In genomic region chr6:69887026-69887425, GRCh38 we compare ENCODE assay signal across 15 cellular contexts. TPM values are rescaled to one million over a fixed set of nuclear protein-coding genes. Genes with fewer than 3 reads are reported as not detected.
DNase-seq lines count a peak whose midpoint lies in the region; ATAC-seq, FAIRE-seq and TF ChIP-seq lines count a peak whose summit lies in the region.
"Had no signal": no experiment of that assay in that cellular context is flagged by ENCODE, and none has a peak within 500 bp of the region (broad histone marks: within the 10 kb centered on the region; RNA-seq: fewer than 3 reads in every experiment).

No MANE protein-coding gene starts in this region.

- CTCF ChIA-PET in GM12878 (lab: Yijun Ruan, JAX) = interaction anchor here (1.3 to 2.3 kb wide), 3 partner anchors 11 to 90 kb away, joined by 3 to 7 read pairs (median 3); partner anchors contain the start of gene COL19A1

- 0 out of 4 replicates have a peak, but pooled peaks have one; percentile 8 to 13 for TF ChIP-seq EP300 in GM12878 (IDR thresholded peaks at IDR 0.05; ENCODE audit: borderline replicate concordance in 1 of 2, control insufficient read depth in 1 of 2, low read depth in 2 of 2, low read length in 2 of 2)

- H3K27me3 ChIP-seq in GM12878 (replicated peaks in 1 of 2; ENCODE audit: control insufficient read depth in 2 of 2, insufficient read depth in 2 of 2, low read length in 1 of 2) = no peaks in the 10 kb centered on the region
- H3K27me3 ChIP-seq in left ventricle myocardium inferior (ENCODE audit: low read depth) = no peaks in the 10 kb centered on the region
- H3K27me3 ChIP-seq in ascending aorta = no peaks in the 10 kb centered on the region
- H3K27me3 ChIP-seq: stomach had no signal

- RAD21 ChIA-PET in GM12878 (lab: Charles Lee; ENCODE audit: unreplicated experiment) = interaction anchor here (0.9 to 2.1 kb wide), 3 partner anchors 8 to 20 kb away, joined by 3 to 7 read pairs (median 4); no protein-coding TSS in a partner anchor

- H3K9me3 ChIP-seq in GM12878 (replicated peaks; ENCODE audit: control insufficient read depth, insufficient read depth, low read length) = peaks cover 13% of the 10 kb centered on the region
- peaks cover 6% of the 10 kb centered on the region for H3K9me3 ChIP-seq in left ventricle myocardium inferior (replicated peaks)
- H3K9me3 ChIP-seq in ascending aorta = no peaks in the 10 kb centered on the region
- H3K9me3 ChIP-seq: stomach had no signal

- ATAC-seq in GM18907 (IDR thresholded peaks at IDR 0.05; ENCODE audit: unreplicated experiment) = peak; percentile 65
- peak; percentile 59 for ATAC-seq in HG02981 (IDR thresholded peaks at IDR 0.05; ENCODE audit: unreplicated experiment)
- ATAC-seq in GM12878 = peak; percentile 85

- no peak overlapping the region for H3K4me3 ChIP-seq in GM12878
- H3K4me3 ChIP-seq in left ventricle myocardium inferior = no peak overlapping the region
- H3K4me3 ChIP-seq in ascending aorta = no peak overlapping the region
- H3K4me3 ChIP-seq: stomach had no signal

- BruUV-seq in GM12878 (replicated peaks; lab: Mats Ljungman, UMichigan) = no TSS peak

- no peak overlapping the region for H3K4me2 ChIP-seq in GM12878 (ENCODE audit: control insufficient read depth, insufficient read depth)

- FAIRE-seq in GM12878 (lab: Jason Lieb, UNC) = no peak

- SMC1A ChIA-PET in GM12878 (lab: Charles Lee; ENCODE audit: uncharacterized antibody, unreplicated experiment) = interaction anchor here (1.0 to 2.4 kb wide), 8 partner anchors 8 to 103 kb away, joined by 3 to 9 read pairs (median 4); no protein-coding TSS in a partner anchor

- H3K36me3 ChIP-seq in GM12878 (ENCODE audit: control insufficient read depth in 2 of 2, insufficient read depth in 2 of 2, low read length in 1 of 2) (peaks cover 0 to 4% of the 10 kb centered on the region in 2 experiments; a peak in 2 of 4 replicates), left ventricle myocardium inferior (no peaks in the 10 kb centered on the region), ascending aorta (no peaks in the 10 kb centered on the region)
- H3K36me3 ChIP-seq: stomach had no signal

- TF ChIP-seq POLR2A in GM12878 (IDR thresholded peaks at IDR 0.05; ENCODE audit: low read depth, low read length) = no peak

- POLR2A ChIA-PET in GM12878 (lab: Charles Lee) = interaction anchor here (0.6 kb wide), 1 partner anchor 35 kb away, joined by 6 read pairs; no protein-coding TSS in a partner anchor

- peaks cover 12% of the 10 kb centered on the region for H3K79me2 ChIP-seq in GM12878 (ENCODE audit: control insufficient read depth, insufficient read depth, low read length)

- intact Hi-C loops in GM12878 (cut with micrococcal nuclease; ENCODE audit: unreplicated experiment) = no loop called here
- intact Hi-C loops in left ventricle myocardium inferior (cut with micrococcal nuclease) = no loop called here
- intact Hi-C loops in ascending aorta (cut with DNase I) = no loop called here

- no peak overlapping the region for H2AFZ ChIP-seq in GM12878 (ENCODE audit: control insufficient read depth, low read depth, low read length)

- H4K20me1 ChIP-seq in GM12878 (ENCODE audit: control insufficient read depth, insufficient read depth) = no peaks in the 10 kb centered on the region

- peak; percentile 41 for DNase-seq in Daoy (ENCODE audit: low read depth)
- no peak for DNase-seq in GM12878 (ENCODE audit: low read depth, low spot score)
- no peak for DNase-seq in left ventricle myocardium inferior
- no peak for DNase-seq in activated effector memory CD4-positive, alpha-beta T cell treated with Interleukin-2 at 50 U/mL for 16 hours
- DNase-seq in 8988T = no peak
- DNase-seq in ascending aorta (ENCODE audit: low spot score in 2 of 2) = no peak
- DNase-seq: activated CD4-positive, alpha-beta T cell treated with anti-CD3 and anti-CD28 coated beads for 1 hour; glutamatergic neuron; H9; NCI-H1930; stimulated activated CD4-positive, alpha-beta T cell treated with anti-CD3 and anti-CD28 coated beads, Interleukin-4, amount 100 ng/mL, for 1 hour; stomach had no signal

- H3K4me1 ChIP-seq in GM12878 (ENCODE audit: control insufficient read depth, insufficient read depth, low read length) = peaks cover 10% of the 10 kb centered on the region
- H3K4me1 ChIP-seq in left ventricle myocardium inferior = no peaks in the 10 kb centered on the region
- no peaks in the 10 kb centered on the region for H3K4me1 ChIP-seq in ascending aorta
- H3K4me1 ChIP-seq: stomach had no signal

- 13% methylated on average over 1 of the region's 1 CpG for WGBS in GM12878 (ENCODE audit: insufficient coverage, insufficient replicate concordance, low lambda C conversion rate, missing lambda C conversion rate)

- TF ChIP-seq CTCF in GM12878 (IDR thresholded peaks at IDR 0.05 in 2 of 3, conservative IDR thresholded peaks at IDR 0.05 in 1 of 3; ENCODE audit: control insufficient read depth in 2 of 3, extremely low read depth in 1 of 3, insufficient read depth in 1 of 3, low read depth in 3 of 3, low read length in 3 of 3) = no peak
- no peak for TF ChIP-seq CTCF in left ventricle myocardium inferior (IDR thresholded peaks at IDR 0.05; ENCODE audit: borderline replicate concordance)
- TF ChIP-seq CTCF in ascending aorta (IDR thresholded peaks at IDR 0.05) = no peak

- in situ Hi-C loops in GM12878 (cut with MboI) = no loop called here

- H3K27ac ChIP-seq in GM12878 (ENCODE audit: control insufficient read depth, insufficient read depth) (peak overlapping the region; percentile 75; the same call in 1 of the 2 replicates), left ventricle myocardium inferior (replicated peaks) (no peak overlapping the region), ascending aorta (no peak overlapping the region)
- H3K27ac ChIP-seq: stomach had no signal

- no peak for TF ChIP-seq RAD21 in GM12878 (IDR thresholded peaks at IDR 0.05; ENCODE audit: insufficient read depth, low read depth, low read length)

- H3K9ac ChIP-seq in GM12878 (ENCODE audit: control insufficient read depth, insufficient read depth, low read length) = no peak overlapping the region

TF ChIP-seq in GM12878, 131 proteins besides CTCF, POLR2A, EP300 and RAD21 (continues in another document):
- no peak for TF ChIP-seq CREB1 (IDR thresholded peaks at IDR 0.05; ENCODE audit: low read depth)
- TF ChIP-seq, protein P1, sequence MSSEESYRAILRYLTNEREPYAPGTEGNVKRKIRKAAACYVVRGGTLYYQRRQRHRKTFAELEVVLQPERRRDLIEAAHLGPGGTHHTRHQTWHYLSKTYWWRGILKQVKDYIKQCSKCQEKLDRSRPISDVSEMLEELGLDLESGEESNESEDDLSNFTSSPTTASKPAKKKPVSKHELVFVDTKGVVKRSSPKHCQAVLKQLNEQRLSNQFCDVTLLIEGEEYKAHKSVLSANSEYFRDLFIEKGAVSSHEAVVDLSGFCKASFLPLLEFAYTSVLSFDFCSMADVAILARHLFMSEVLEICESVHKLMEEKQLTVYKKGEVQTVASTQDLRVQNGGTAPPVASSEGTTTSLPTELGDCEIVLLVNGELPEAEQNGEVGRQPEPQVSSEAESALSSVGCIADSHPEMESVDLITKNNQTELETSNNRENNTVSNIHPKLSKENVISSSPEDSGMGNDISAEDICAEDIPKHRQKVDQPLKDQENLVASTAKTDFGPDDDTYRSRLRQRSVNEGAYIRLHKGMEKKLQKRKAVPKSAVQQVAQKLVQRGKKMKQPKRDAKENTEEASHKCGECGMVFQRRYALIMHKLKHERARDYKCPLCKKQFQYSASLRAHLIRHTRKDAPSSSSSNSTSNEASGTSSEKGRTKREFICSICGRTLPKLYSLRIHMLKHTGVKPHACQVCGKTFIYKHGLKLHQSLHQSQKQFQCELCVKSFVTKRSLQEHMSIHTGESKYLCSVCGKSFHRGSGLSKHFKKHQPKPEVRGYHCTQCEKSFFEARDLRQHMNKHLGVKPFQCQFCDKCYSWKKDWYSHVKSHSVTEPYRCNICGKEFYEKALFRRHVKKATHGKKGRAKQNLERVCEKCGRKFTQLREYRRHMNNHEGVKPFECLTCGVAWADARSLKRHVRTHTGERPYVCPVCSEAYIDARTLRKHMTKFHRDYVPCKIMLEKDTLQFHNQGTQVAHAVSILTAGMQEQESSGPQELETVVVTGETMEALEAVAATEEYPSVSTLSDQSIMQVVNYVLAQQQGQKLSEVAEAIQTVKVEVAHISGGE (CRISPR knock-in tag; IDR thresholded peaks at IDR 0.05) = no peak
- TF ChIP-seq CEBPB (IDR thresholded peaks at IDR 0.05; ENCODE audit: borderline replicate concordance in 1 of 2, low read depth in 2 of 2, low read length in 2 of 2) = no peak
- peak; percentile 30; the same call in 1 of the 2 replicates for TF ChIP-seq ATF7 (IDR thresholded peaks at IDR 0.05; ENCODE audit: low read depth)
- no peak for TF ChIP-seq FOXK2 (IDR thresholded peaks at IDR 0.05)
- TF ChIP-seq SMAD1 (IDR thresholded peaks at IDR 0.05; ENCODE audit: low read depth, partially characterized antibody) = peak; percentile 87
- TF ChIP-seq MTA2 (IDR thresholded peaks at IDR 0.05; ENCODE audit: low read depth) = peak; percentile 68

RNA-seq across cellular contexts. Expression of gene COL19A1, which starts 20.7 kb away (rescaled TPM):
- total RNA-seq in Daoy (2014; rRNA removed; shearing (Covaris generic)) = 0.06 TPM in 1 of 2 replicates, not detected in the other
- total RNA-seq in GM12878 (2013; cell fraction: nucleolus; rRNA removed) = 51.4 and 55.7 TPM in 2 replicates
- 4.7 and 5.8 TPM in 2 replicates for total RNA-seq in GM12878 (2014; rRNA removed)
- 5.8 and 6.1 TPM in 2 replicates for total RNA-seq in GM12878 (2014; rRNA removed; fragmentation: Illumina TruSeq; extraction: Trizol)
- 4.4 and 5.6 TPM in 2 replicates for total RNA-seq in GM12878 (2021)
- 2.1 TPM for polyA plus RNA-seq in GM12878 (2011; ENCODE audit: low read depth)
- polyA plus RNA-seq in GM12878 (2011; rRNA removed) = 13.5 and 20.4 TPM in 2 replicates
- polyA plus RNA-seq in GM12878 (2011; cell fraction: cytosol; rRNA removed) = 5.3 and 5.8 TPM in 2 replicates
- 33.4 and 41.9 TPM in 2 replicates for polyA plus RNA-seq in GM12878 (2011; cell fraction: nucleus; rRNA removed)
- polyA plus RNA-seq in GM12878 (2012) = 3.0 and 3.9 TPM in 2 replicates
- polyA plus RNA-seq in GM12878 (2014; fragmentation: Illumina TruSeq; extraction: Trizol) = 2.3 and 2.5 TPM in 2 replicates
- polyA plus RNA-seq in GM12878 (2014; fragmentation: Nextera tagmentation; extraction: Ambion mirVana) = 1 to 10 TPM; 1.1 to 1.9 TPM
- polyA plus RNA-seq in GM12878 (2014; rRNA removed) = 1.8 and 2.4 TPM in 2 replicates
- 1 to 10 TPM; 3.6 to 6.0 TPM for polyA plus RNA-seq in GM12878 (2016; fragmentation: Nextera tagmentation; extraction: Ambion mirVana)
- 49.5 and 53.5 TPM in 2 replicates for polyA minus RNA-seq in GM12878 (2011; rRNA and poly(A)+ RNA removed)
- 6.8 and 10.3 TPM in 2 replicates for polyA minus RNA-seq in GM12878 (2011; cell fraction: cytosol; rRNA and poly(A)+ RNA removed)
- polyA minus RNA-seq in GM12878 (2011; cell fraction: nucleus; rRNA and poly(A)+ RNA removed) = 110 and 164 TPM in 2 replicates
- 1.9 TPM for total RNA-seq in left ventricle myocardium inferior
- total RNA-seq in ascending aorta = not detected
- total RNA-seq: G401, H9 had no signal
